18 cellular contexts compared by ENCODE assay signal in the genomic region with DNA sequence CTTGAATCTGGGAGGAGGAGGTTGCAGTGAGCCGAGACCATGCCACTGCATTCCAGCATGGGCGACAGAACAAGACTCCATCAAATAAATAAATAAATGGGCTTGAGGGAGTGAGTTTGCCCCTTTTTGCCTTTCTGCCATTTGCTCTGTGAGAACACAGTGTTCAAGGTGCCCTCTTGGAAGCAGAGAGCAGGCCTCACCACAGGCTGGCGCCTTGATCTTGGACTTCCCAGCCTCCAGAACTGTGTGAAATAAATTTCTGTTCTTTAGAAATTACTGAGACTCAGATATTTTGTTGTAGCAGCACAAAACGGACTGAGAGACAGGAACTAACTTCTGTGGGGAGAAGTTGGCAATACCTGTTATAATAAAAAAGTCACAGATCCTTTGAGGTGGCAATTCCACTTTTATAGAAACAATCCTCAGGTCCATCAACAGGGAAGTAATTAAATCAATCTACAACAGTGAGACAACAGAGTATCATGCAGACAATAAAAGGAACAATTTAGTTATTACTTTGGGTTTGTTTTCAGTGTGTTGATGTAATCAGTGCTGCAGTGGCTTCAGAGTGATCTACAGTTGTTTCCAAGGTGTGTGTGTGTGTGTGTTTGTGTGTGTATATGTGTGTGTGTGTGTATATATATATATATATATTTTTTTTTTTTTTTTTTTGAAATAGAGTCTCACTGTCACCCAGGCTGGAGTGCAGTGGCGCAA.
"Had no signal": no experiment of that assay in that cellular context is flagged by ENCODE, and none has a peak within 500 bp of the region (broad histone marks: within the 10 kb centered on the region; RNA-seq: fewer than 3 reads in every experiment).

No MANE protein-coding gene starts in this region.

- ATAC-seq: heart left ventricle, sciatic nerve had no signal

- H3K4me3 Mint-ChIP-seq: endodermal cell, nephron had no signal

- H3K27ac Mint-ChIP-seq: endodermal cell, nephron had no signal

- H3K4me3 ChIP-seq: coronary artery, heart left ventricle, prostate gland, tibial artery, upper lobe of left lung, vagina had no signal

- H2AFZ ChIP-seq: parathyroid adenoma had no signal

- H3K36me3 ChIP-seq: prostate gland, upper lobe of left lung, vagina had no signal

- H3K9me3 ChIP-seq: heart left ventricle, prostate gland, tibial artery, upper lobe of left lung, vagina had no signal

- H3K9me3 Mint-ChIP-seq: endodermal cell, nephron had no signal

- DNase-seq: effector CD4-positive, alpha-beta T cell; endodermal cell; erythroblast; foreskin melanocyte; heart left ventricle; hippocampal formation; mammary epithelial cell; stimulated activated CD4-positive, alpha-beta T cell treated with anti-CD3 and anti-CD28 coated beads, Interleukin-2, amount 100 ng/mL, for 24 hours; stimulated activated CD4-positive, alpha-beta T cell treated with anti-CD3 and anti-CD28 coated beads, Interleukin-4, amount 100 ng/mL, for 4 hours; stimulated activated naive CD4-positive, alpha-beta T cell treated with Interleukin-2 at 50 U/mL for 16 hours; upper lobe of left lung had no signal

- H3K27me3 ChIP-seq: heart left ventricle, tibial artery, upper lobe of left lung, vagina had no signal

- H3K27ac ChIP-seq: coronary artery, parathyroid adenoma, prostate gland, tibial artery, vagina had no signal

- H3K9ac ChIP-seq: parathyroid adenoma had no signal
